ENCODE assay signal across 21 cellular contexts in genomic region chr10:116151076-116151475, GRCh38.
"Had no signal": no experiment of that assay in that cellular context is flagged by ENCODE, and none has a peak within 500 bp of the region (broad histone marks: within the 10 kb centered on the region; RNA-seq: fewer than 3 reads in every experiment).

No MANE protein-coding gene starts in this region.

- H3K4me3 ChIP-seq: cardiac muscle cell had no signal

- FAIRE-seq: astrocyte had no signal

- DNase-seq: activated CD4-positive, alpha-beta memory T cell treated with anti-CD3 and anti-CD28 coated beads, Interleukin-2, amount 10 ng/mL, durations not matched to agents 7 days and 5 days; activated CD4-positive, alpha-beta T cell treated with anti-CD3 and anti-CD28 coated beads for 36 hours; activated CD4-positive, alpha-beta T cell treated with anti-CD3 and anti-CD28 coated beads, Interleukin-2, amount 50 U/mL, for 1 hour; activated CD4-positive, CD25-positive, alpha-beta regulatory T cell; activated gamma-delta T cell; activated naive CD4-positive, alpha-beta T cell treated with anti-CD3 and anti-CD28 coated beads for 36 hours; activated T-cell treated with anti-CD3 and anti-CD28 coated beads for 4 hours; activated T-cell treated with anti-CD3 and anti-CD28 coated beads, Interleukin-2, amount 50 U/mL, for 48 hours; amygdala; Kasumi-1; NCI-H1048; NCI-H1417; NCI-H2029; NCI-H2107; PC-3; SIG-M5; T-cell; T-helper 2 cell; T1000 had no signal

- H3K27me3 ChIP-seq: cardiac muscle cell had no signal

- H3K36me3 ChIP-seq: cardiac muscle cell had no signal
